Comparison of ENCODE assay signal across 20 cellular contexts in genomic region chr2:109057686-109058085, GRCh38.
DNase-seq lines count a peak whose midpoint lies in the region; ATAC-seq and TF ChIP-seq lines count a peak whose summit lies in the region.
"Had no signal": no experiment of that assay in that cellular context is flagged by ENCODE, and none has a peak within 500 bp of the region (broad histone marks: within the 10 kb centered on the region; RNA-seq: fewer than 3 reads in every experiment).

No MANE protein-coding gene starts in this region.

- H3F3A ChIP-seq in PC-3 (ENCODE audit: low read length, unreplicated experiment), result no peaks in the 10 kb centered on the region

- no peak overlapping the region for H3K4me2 ChIP-seq in PC-3 (ENCODE audit: low read length)

- H3K4me1 Mint-ChIP-seq in CD4-positive, alpha-beta T cell (ENCODE audit: low read depth), result peaks cover 47% of the 10 kb centered on the region
- peaks cover 28 to 48% (median 47%) of the 10 kb centered on the region in 3 donors for H3K4me1 Mint-ChIP-seq in T-cell

- H3K9me3 Mint-ChIP-seq in CD4-positive, alpha-beta T cell, result no peaks in the 10 kb centered on the region
- no peaks in the 10 kb centered on the region for H3K9me3 Mint-ChIP-seq in T-cell
- H3K9me3 Mint-ChIP-seq: T-helper 1 cell treated with Interleukin-12 subunit alpha and Interleukin-12 subunit beta and Interleukin-4 antibody, amounts not matched to agents 30 μg/mL and 1 μg/mL, for 36 hours had no signal

- peak overlapping the region; percentile 48 for H3K4me3 Mint-ChIP-seq in CD4-positive, alpha-beta T cell
- no peak overlapping the region for H3K4me3 Mint-ChIP-seq in T-cell
- H3K4me3 Mint-ChIP-seq: T-helper 1 cell treated with Interleukin-12 subunit alpha and Interleukin-12 subunit beta and Interleukin-4 antibody, amounts not matched to agents 30 μg/mL and 1 μg/mL, for 36 hours had no signal

- no peak for TF ChIP-seq CTCF in CD4-positive, alpha-beta T cell (IDR thresholded peaks at IDR 0.05)
- TF ChIP-seq CTCF in epithelial cell of esophagus (IDR thresholded peaks at IDR 0.05; ENCODE audit: insufficient read depth, low read depth, low read length, missing control alignments) (no peak), PC-3 (conservative IDR thresholded peaks at IDR 0.05; ENCODE audit: low read depth, low read length) (no peak)

- peak overlapping the region; percentile 70 for H3K27ac Mint-ChIP-seq in CD4-positive, alpha-beta T cell
- H3K27ac Mint-ChIP-seq in T-cell, result peak overlapping the region in 1 of 2 donors; percentile 80
- H3K27ac Mint-ChIP-seq: T-helper 1 cell treated with Interleukin-12 subunit alpha and Interleukin-12 subunit beta and Interleukin-4 antibody, amounts not matched to agents 30 μg/mL and 1 μg/mL, for 36 hours had no signal

- DNase-seq in NCI-H748 (lab: John Stamatoyannopoulos, UW; ENCODE audit: unreplicated experiment), result peak; percentile 21
- no peak for DNase-seq in NCI-H748 treated with DMSO at 0.1 percent for 48 hours (lab: John Stamatoyannopoulos, UW)
- peak in 4 of 10 experiments; percentile 35 to 61 (median 52) for DNase-seq in CD4-positive, alpha-beta T cell
- DNase-seq in T-cell, result peak in 14 of 34 experiments; percentile 22 to 67 (median 40)
- peak; percentile 28 for DNase-seq in epithelial cell of esophagus (ENCODE audit: low read depth)
- no peak for DNase-seq in NCI-H226
- no peak for DNase-seq in PC-3
- DNase-seq: brain microvascular endothelial cell, DMS153, erythroblast, KG1, left colon, NCI-H2171, upper lobe of left lung had no signal

- H3K4me3 ChIP-seq in epithelial cell of esophagus (ENCODE audit: low read length) (no peak overlapping the region), PC-3 (ENCODE audit: low read length) (no peak overlapping the region)
- H3K4me3 ChIP-seq: right atrium auricular region, upper lobe of left lung had no signal

- BruUV-seq in PC-3 (replicated peaks; lab: Mats Ljungman, UMichigan), result no TSS peak

- H3K4me1 ChIP-seq in PC-3 (ENCODE audit: insufficient read depth, low read length), result no peaks in the 10 kb centered on the region

- H3K36me3 ChIP-seq in PC-3 (ENCODE audit: low read depth, low read length), result no peaks in the 10 kb centered on the region
- H3K36me3 ChIP-seq: brain microvascular endothelial cell, right atrium auricular region, upper lobe of left lung had no signal

- CTCF ChIA-PET in CD4-positive, alpha-beta T cell (lab: Charles Lee), result no interaction called here
- CTCF ChIA-PET in T-cell (lab: Charles Lee), result interaction anchor here in 1 of 2 donors (0.6 kb wide), 1 partner anchor 21 kb away, joined by 5 read pairs; no protein-coding TSS in a partner anchor
- CTCF ChIA-PET in PC-3 (lab: Charles Lee), result no interaction called here

- H3K9me3 ChIP-seq in CD4-positive, alpha-beta T cell (ENCODE audit: control insufficient read depth, low read length), result no peaks in the 10 kb centered on the region
- no peaks in the 10 kb centered on the region for H3K9me3 ChIP-seq in PC-3 (ENCODE audit: low read length)
- H3K9me3 ChIP-seq: right atrium auricular region, upper lobe of left lung had no signal

- H3K79me2 ChIP-seq in PC-3 (ENCODE audit: low read length), result no peaks in the 10 kb centered on the region

- H3K27me3 Mint-ChIP-seq in CD4-positive, alpha-beta T cell, result no peaks in the 10 kb centered on the region
- peaks cover 0 to 3% of the 10 kb centered on the region in 2 donors for H3K27me3 Mint-ChIP-seq in T-cell

- POLR2A ChIA-PET in CD4-positive, alpha-beta T cell (lab: Charles Lee), result interaction anchor here (1.0 to 2.0 kb wide), 2 partner anchors 10 to 26 kb away, joined by 4 to 24 read pairs; no protein-coding TSS in a partner anchor
- POLR2A ChIA-PET in T-cell (lab: Charles Lee) (no interaction called here), PC-3 (lab: Charles Lee; ENCODE audit: unreplicated experiment) (no interaction called here)

- no peaks in the 10 kb centered on the region for H3K9me2 ChIP-seq in PC-3 (replicated peaks; ENCODE audit: low read length)

- intact Hi-C loops in CD4-positive, alpha-beta T cell (cut with DNase I, micrococcal nuclease), result loop anchor here in 1 of 2 experiments (2.0 kb wide), 1 partner anchor 25 kb away; no protein-coding TSS in a partner anchor
- intact Hi-C loops in PC-3 (cut with micrococcal nuclease), result no loop called here

- H3K9ac ChIP-seq in PC-3 (ENCODE audit: low read length), result no peak overlapping the region

- no peak overlapping the region for H3K27ac ChIP-seq in CD4-positive, alpha-beta T cell (ENCODE audit: low read depth, low read length)
- H3K27ac ChIP-seq in PC-3 (ENCODE audit: low read length), result no peak overlapping the region
- H3K27ac ChIP-seq: brain microvascular endothelial cell, C4-2B, HL-60, right atrium auricular region, upper lobe of left lung, VCaP had no signal

- H3K36me3 Mint-ChIP-seq in CD4-positive, alpha-beta T cell (ENCODE audit: low read depth), result no peaks in the 10 kb centered on the region
- no peaks in the 10 kb centered on the region for H3K36me3 Mint-ChIP-seq in T-cell

- ATAC-seq in CD4-positive, alpha-beta T cell (ENCODE audit: poor library complexity), result peak; percentile 97
- ATAC-seq in T-cell (replicated peaks in 1 of 4) (peak in 3 of 4 experiments; percentile 57 to 96 (median 63)), GM18907 (IDR thresholded peaks at IDR 0.05; ENCODE audit: unreplicated experiment) (no peak), PC-3 (no peak)
- ATAC-seq: left colon had no signal

- no peaks in the 10 kb centered on the region for H3K27me3 ChIP-seq in CD4-positive, alpha-beta T cell (ENCODE audit: control insufficient read depth, insufficient read depth, low read length)
- H3K27me3 ChIP-seq in PC-3 (ENCODE audit: low read length), result no peaks in the 10 kb centered on the region
- H3K27me3 ChIP-seq: right atrium auricular region, upper lobe of left lung had no signal

- H2AFZ ChIP-seq in PC-3 (ENCODE audit: low read length), result no peak overlapping the region

- no peaks in the 10 kb centered on the region for H4K20me1 ChIP-seq in PC-3 (ENCODE audit: low read length)

Comparison
In these comparisons a context has a peak if more than half of its experiments do, and no peak if none do; other contexts are left out.
1. DNase-seq: peak in NCI-H748 (single experiment) and epithelial cell of esophagus (single experiment); none in NCI-H748 treated with DMSO at 0.1 percent for 48 hours (single experiment), NCI-H226 (single experiment) and PC-3 (single experiment).
2. ATAC-seq: peak in CD4-positive, alpha-beta T cell (single experiment) and T-cell (3 of 4); none in GM18907 (single experiment) and PC-3 (single experiment).